ENCODE assay signal across 10 cellular contexts in genomic region chr15:28890291-28890690, GRCh38. TPM values are rescaled to one million over a fixed set of nuclear protein-coding genes. Genes with fewer than 3 reads are reported as not detected.
DNase-seq lines count a peak whose midpoint lies in the region; ATAC-seq and TF ChIP-seq lines count a peak whose summit lies in the region.
"Not testable (repeated sequence)": the region's sequence is repeated elsewhere in the genome, so short reads cannot be mapped to it uniquely, and the experiment has no call there.
"Had no signal": no experiment of that assay in that cellular context is flagged by ENCODE, and none has a peak within 500 bp of the region (broad histone marks: within the 10 kb centered on the region; RNA-seq: fewer than 3 reads in every experiment).

No MANE protein-coding gene starts in this region.

- DNase-seq in CD4-positive, alpha-beta memory T cell; activated CD4-positive, alpha-beta T cell treated with anti-CD3 and anti-CD28 coated beads for 36 hours; activated T-cell treated with anti-CD3 and anti-CD28 coated beads, Interleukin-2, amount 50 U/mL, for 72 hours; activated naive CD8-positive, alpha-beta T cell treated with anti-CD3 and anti-CD28 coated beads, Interleukin-2, amount 50 U/mL, for 24 hours; glutamatergic neuron; spleen: not testable (repeated sequence)
- peak; percentile 42 to 73 for DNase-seq in NCI-H524 (lab: John Stamatoyannopoulos, UW)

- not testable (repeated sequence) for ATAC-seq in activated CD4-positive, alpha-beta T cell treated with anti-CD3 and anti-CD28 coated beads for 36 hours; activated T-cell treated with anti-CD3 and anti-CD28 coated beads, Interleukin-2, amount 50 U/mL, for 72 hours (replicated peaks in 1 of 2); activated naive CD8-positive, alpha-beta T cell treated with anti-CD3 and anti-CD28 coated beads, Interleukin-2, amount 50 U/mL, for 24 hours

- H3K9me3 ChIP-seq in CD4-positive, alpha-beta memory T cell (ENCODE audit: control insufficient read depth in 1 of 2, low read length in 2 of 2); spleen: not testable (repeated sequence)

- H3K27me3 ChIP-seq in CD4-positive, alpha-beta memory T cell (ENCODE audit: insufficient read depth, low read length), result not testable (repeated sequence)
- peaks cover 0 to 33% (median 14%) of the 10 kb centered on the region in 7 donors for H3K27me3 ChIP-seq in spleen (replicated peaks in 1 of 7)

- H3K27me3 Mint-ChIP-seq in CD4-positive, alpha-beta memory T cell; activated CD4-positive, alpha-beta T cell treated with anti-CD3 and anti-CD28 coated beads for 36 hours; activated T-cell treated with anti-CD3 and anti-CD28 coated beads, Interleukin-2, amount 50 U/mL, for 72 hours (ENCODE audit: low read depth); activated naive CD8-positive, alpha-beta T cell treated with anti-CD3 and anti-CD28 coated beads, Interleukin-2, amount 50 U/mL, for 24 hours: not testable (repeated sequence)
- peaks cover 16% of the 10 kb centered on the region for H3K27me3 Mint-ChIP-seq in glutamatergic neuron (ENCODE audit: unreplicated experiment)

- not testable (repeated sequence) for H3K36me3 ChIP-seq in CD4-positive, alpha-beta memory T cell (ENCODE audit: insufficient read depth, low read length); spleen

- not testable (repeated sequence) for H3K9me3 Mint-ChIP-seq in CD4-positive, alpha-beta memory T cell; activated CD4-positive, alpha-beta T cell treated with anti-CD3 and anti-CD28 coated beads for 36 hours (ENCODE audit: low read depth); activated T-cell treated with anti-CD3 and anti-CD28 coated beads, Interleukin-2, amount 50 U/mL, for 72 hours; activated naive CD8-positive, alpha-beta T cell treated with anti-CD3 and anti-CD28 coated beads, Interleukin-2, amount 50 U/mL, for 24 hours
- H3K9me3 Mint-ChIP-seq in glutamatergic neuron (ENCODE audit: unreplicated experiment), result peaks cover 15% of the 10 kb centered on the region

- H3K4me3 ChIP-seq in CD4-positive, alpha-beta memory T cell (ENCODE audit: low read length in 2 of 2); spleen: not testable (repeated sequence)

- peak overlapping the region; percentile 92 to 97 (median 96) for H3K27ac Mint-ChIP-seq in CD4-positive, alpha-beta memory T cell
- peak overlapping the region; percentile 87 for H3K27ac Mint-ChIP-seq in activated CD4-positive, alpha-beta T cell treated with anti-CD3 and anti-CD28 coated beads for 36 hours
- H3K27ac Mint-ChIP-seq in activated T-cell treated with anti-CD3 and anti-CD28 coated beads, Interleukin-2, amount 50 U/mL, for 72 hours, result peak overlapping the region; percentile 92
- peak overlapping the region; percentile 82 for H3K27ac Mint-ChIP-seq in activated naive CD8-positive, alpha-beta T cell treated with anti-CD3 and anti-CD28 coated beads, Interleukin-2, amount 50 U/mL, for 24 hours
- H3K27ac Mint-ChIP-seq in glutamatergic neuron (ENCODE audit: unreplicated experiment), result peak overlapping the region; percentile 57

- intact Hi-C loops in CD4-positive, alpha-beta memory T cell (cut with micrococcal nuclease), result loop anchor here (2.0 kb wide), 1 partner anchor 49 kb away; no protein-coding TSS in a partner anchor
- intact Hi-C loops in activated CD4-positive, alpha-beta T cell treated with anti-CD3 and anti-CD28 coated beads for 36 hours (cut with DNase I, micrococcal nuclease); spleen (cut with DNase I; ENCODE audit: low total_unique reads): not testable (repeated sequence)

- H3K4me1 ChIP-seq in CD4-positive, alpha-beta memory T cell (ENCODE audit: insufficient read depth, low read length), result peaks cover 62% of the 10 kb centered on the region
- H3K4me1 ChIP-seq in spleen, result peaks cover 0 to 30% (median 15%) of the 10 kb centered on the region in 6 donors

- 83 to 92% (median 84%) methylated on average over 4 of the region's 4 CpGs for WGBS in spleen, 5 donors

- peak overlapping the region; percentile 56 for H3K27ac ChIP-seq in CD4-positive, alpha-beta memory T cell (ENCODE audit: low read depth, low read length)
- H3K27ac ChIP-seq in spleen, result peak overlapping the region in 5 of 8 donors; percentile 15 to 76 (median 46)

- POLR2A ChIA-PET in CD4-positive, alpha-beta memory T cell (lab: Charles Lee; ENCODE audit: partially characterized antibody), result interaction anchor here (0.9 to 1.7 kb wide), 3 partner anchors 29 to 64 kb away, joined by 3 to 4 read pairs (median 4); no protein-coding TSS in a partner anchor
- POLR2A ChIA-PET in activated CD4-positive, alpha-beta T cell treated with anti-CD3 and anti-CD28 coated beads for 36 hours (lab: Charles Lee), result not testable (repeated sequence)

- CTCF ChIA-PET in CD4-positive, alpha-beta memory T cell (lab: Charles Lee; ENCODE audit: partially characterized antibody), result interaction anchor here (1.1 to 2.0 kb wide), 4 partner anchors 46 to 200 kb away, joined by 4 read pairs; no protein-coding TSS in a partner anchor
- CTCF ChIA-PET in activated CD4-positive, alpha-beta T cell treated with anti-CD3 and anti-CD28 coated beads for 36 hours (lab: Charles Lee), result interaction anchor here (0.7 to 3.0 kb wide), 3 partner anchors 13 to 250 kb away, joined by 4 to 10 read pairs (median 6); no protein-coding TSS in a partner anchor

- peak overlapping the region; percentile 60 to 87 (median 75) for H3K4me3 Mint-ChIP-seq in CD4-positive, alpha-beta memory T cell
- peak overlapping the region; percentile 22 for H3K4me3 Mint-ChIP-seq in activated CD4-positive, alpha-beta T cell treated with anti-CD3 and anti-CD28 coated beads for 36 hours
- peak overlapping the region; percentile 53 to 84 for H3K4me3 Mint-ChIP-seq in activated T-cell treated with anti-CD3 and anti-CD28 coated beads, Interleukin-2, amount 50 U/mL, for 72 hours
- not testable (repeated sequence) for H3K4me3 Mint-ChIP-seq in activated naive CD8-positive, alpha-beta T cell treated with anti-CD3 and anti-CD28 coated beads, Interleukin-2, amount 50 U/mL, for 24 hours
- H3K4me3 Mint-ChIP-seq in glutamatergic neuron (ENCODE audit: unreplicated experiment), result peak overlapping the region; percentile 27

- H3K4me1 Mint-ChIP-seq in CD4-positive, alpha-beta memory T cell, result peaks cover 42 to 69% (median 57%) of the 10 kb centered on the region in 4 donors
- H3K4me1 Mint-ChIP-seq in activated CD4-positive, alpha-beta T cell treated with anti-CD3 and anti-CD28 coated beads for 36 hours, result peaks cover 59% of the 10 kb centered on the region
- peaks cover 50% of the 10 kb centered on the region for H3K4me1 Mint-ChIP-seq in activated T-cell treated with anti-CD3 and anti-CD28 coated beads, Interleukin-2, amount 50 U/mL, for 72 hours (ENCODE audit: low read depth)
- H3K4me1 Mint-ChIP-seq in activated naive CD8-positive, alpha-beta T cell treated with anti-CD3 and anti-CD28 coated beads, Interleukin-2, amount 50 U/mL, for 24 hours, result peaks cover 64% of the 10 kb centered on the region
- H3K4me1 Mint-ChIP-seq in glutamatergic neuron (ENCODE audit: low read depth, unreplicated experiment), result peaks cover 58% of the 10 kb centered on the region

- not testable (repeated sequence) for TF ChIP-seq CTCF in glutamatergic neuron (IDR thresholded peaks at IDR 0.05; ENCODE audit: partially characterized antibody, unreplicated experiment); spleen (IDR thresholded peaks at IDR 0.05 in 8 of 11, conservative IDR thresholded peaks at IDR 0.05 in 3 of 11)

- not testable (repeated sequence) for H3K36me3 Mint-ChIP-seq in CD4-positive, alpha-beta memory T cell; activated CD4-positive, alpha-beta T cell treated with anti-CD3 and anti-CD28 coated beads for 36 hours (ENCODE audit: low read depth); activated T-cell treated with anti-CD3 and anti-CD28 coated beads, Interleukin-2, amount 50 U/mL, for 72 hours (ENCODE audit: insufficient read depth in 2 of 2); activated naive CD8-positive, alpha-beta T cell treated with anti-CD3 and anti-CD28 coated beads, Interleukin-2, amount 50 U/mL, for 24 hours (ENCODE audit: low read depth); glutamatergic neuron (ENCODE audit: unreplicated experiment)

- not testable (repeated sequence) for TF ChIP-seq POLR2A in spleen (IDR thresholded peaks at IDR 0.05)

RNA-seq across cellular contexts. Expression of gene APBA2, which starts 4.5 kb away (rescaled TPM):
- total RNA-seq in CD4-positive, alpha-beta memory T cell, result 10 to 100 TPM; 52.4 to 57.3 TPM
- 10 to 100 TPM; 11.1 to 28.4 TPM for polyA plus RNA-seq in CD4-positive, alpha-beta memory T cell
- total RNA-seq in activated CD4-positive, alpha-beta T cell treated with anti-CD3 and anti-CD28 coated beads for 36 hours, result 10 to 100 TPM; 12.8 to 17.5 TPM
- 1 to 10 TPM; 9.1 to 9.8 TPM for total RNA-seq in activated T-cell treated with anti-CD3 and anti-CD28 coated beads, Interleukin-2, amount 50 U/mL, for 72 hours
- total RNA-seq in glutamatergic neuron (ENCODE audit: unreplicated experiment), result 166 TPM
- 10 to 100 TPM; 15.5 to 33.8 (median 19.2) TPM for total RNA-seq in spleen
- polyA plus RNA-seq in spleen, result 1 to 10 TPM; 5.8 to 6.6 (median 6.4) TPM
- total RNA-seq: Calu3 had no signal

RNA-seq across cellular contexts. Expression of gene GOLGA6L7, which starts 41.8 kb away (rescaled TPM):
- total RNA-seq in CD4-positive, alpha-beta memory T cell, result not detected
- polyA plus RNA-seq in CD4-positive, alpha-beta memory T cell, result not detected
- total RNA-seq in activated CD4-positive, alpha-beta T cell treated with anti-CD3 and anti-CD28 coated beads for 36 hours, result not detected
- total RNA-seq in activated T-cell treated with anti-CD3 and anti-CD28 coated beads, Interleukin-2, amount 50 U/mL, for 72 hours, result not detected
- total RNA-seq in glutamatergic neuron (ENCODE audit: unreplicated experiment) (not detected), spleen (not detected)
- not detected for polyA plus RNA-seq in spleen
- total RNA-seq: Calu3, H1 had no signal
- polyA plus RNA-seq: A549, H1 had no signal
